In genomic region chr10:97789770-97790397, GRCh38 we compare ENCODE assay signal across 25 cellular contexts. TPM values are rescaled to one million over a fixed set of nuclear protein-coding genes. Genes with fewer than 3 reads are reported as not detected.
"Had no signal": no experiment of that assay in that cellular context is flagged by ENCODE, and none has a peak within 500 bp of the region (broad histone marks: within the 10 kb centered on the region; RNA-seq: fewer than 3 reads in every experiment).

No MANE protein-coding gene starts in this region.

- H3K9ac ChIP-seq: parathyroid adenoma had no signal

- H3K4me3 ChIP-seq: esophagus squamous epithelium, gastroesophageal sphincter, lung, psoas muscle, thoracic aorta had no signal

- H3K27ac ChIP-seq: esophagus squamous epithelium, gastroesophageal sphincter, left ventricle myocardium inferior, parathyroid adenoma, psoas muscle, thoracic aorta had no signal

- H3K9me3 Mint-ChIP-seq: central memory CD8-positive, alpha-beta T cell; dendritic cell treated with granulocyte-macrophage colony-stimulating factor and Interleukin-4, amounts not matched to agents 40 ng/mL and 50 ng/mL, for 4 days; effector memory CD8-positive, alpha-beta T cell; immature natural killer cell; naive B cell had no signal

- H3K36me3 ChIP-seq: esophagus squamous epithelium, gastroesophageal sphincter, left ventricle myocardium inferior, stomach, thoracic aorta, transverse colon had no signal

- H3K36me3 Mint-ChIP-seq: immature natural killer cell, naive B cell had no signal

- H3K79me2 ChIP-seq: parathyroid adenoma had no signal

- H3K4me1 ChIP-seq: parathyroid adenoma had no signal

- DNase-seq: effector memory CD8-positive, alpha-beta T cell; esophagus squamous epithelium; foreskin fibroblast; immature natural killer cell; mesendoderm; naive B cell; nucleus accumbens; psoas muscle; retina; stimulated activated CD4-positive, alpha-beta T cell treated with anti-CD3 and anti-CD28 coated beads, Interleukin-12 subunit alpha, Interleukin-12 subunit beta, amount 100 ng/mL, for 4 hours; stimulated activated naive CD4-positive, alpha-beta T cell; substantia nigra had no signal

- ATAC-seq: effector memory CD8-positive, alpha-beta T cell; gastroesophageal sphincter had no signal

- H3K27ac Mint-ChIP-seq: dendritic cell treated with granulocyte-macrophage colony-stimulating factor and Interleukin-4, amounts not matched to agents 40 ng/mL and 50 ng/mL, for 4 days; effector memory CD8-positive, alpha-beta T cell; immature natural killer cell; naive B cell had no signal

- H3K4me3 Mint-ChIP-seq: central memory CD8-positive, alpha-beta T cell; dendritic cell treated with granulocyte-macrophage colony-stimulating factor and Interleukin-4, amounts not matched to agents 40 ng/mL and 50 ng/mL, for 4 days; effector memory CD8-positive, alpha-beta T cell; immature natural killer cell had no signal

- H3K9me3 ChIP-seq: esophagus squamous epithelium, gastroesophageal sphincter, left ventricle myocardium inferior, psoas muscle, stomach, thoracic aorta, transverse colon had no signal

- FAIRE-seq: keratinocyte, small intestine, urothelium cell line had no signal

- H2AFZ ChIP-seq: parathyroid adenoma had no signal

RNA-seq across cellular contexts. Expression of gene SFRP5, which starts 18.1 kb away (rescaled TPM):
- total RNA-seq: epithelial cell of proximal tubule had no signal
- polyA plus RNA-seq: immature natural killer cell, keratinocyte had no signal
